ENCODE assay signal across 22 cellular contexts in the genomic region with DNA sequence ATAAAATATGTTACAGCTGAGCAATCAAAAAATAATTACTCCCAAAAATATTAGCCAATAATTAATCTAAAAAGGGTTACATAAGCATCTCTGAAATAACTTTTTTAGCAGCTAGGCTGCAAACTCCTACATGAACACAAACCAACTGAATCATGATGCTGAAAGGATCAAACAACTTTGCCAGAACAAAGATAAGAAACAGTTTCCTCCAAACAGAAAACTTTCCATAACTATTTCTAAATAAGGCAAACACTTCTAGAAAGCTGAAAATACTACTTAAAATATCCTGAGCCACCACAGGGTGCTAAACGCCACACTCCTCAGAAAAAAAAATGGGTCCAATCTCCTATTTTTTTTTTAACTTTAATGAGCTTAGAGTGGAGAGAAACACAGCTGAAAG.
"Had no signal": no experiment of that assay in that cellular context is flagged by ENCODE, and none has a peak within 500 bp of the region (broad histone marks: within the 10 kb centered on the region; RNA-seq: fewer than 3 reads in every experiment).

No MANE protein-coding gene starts in this region.

- H3K4me3 Mint-ChIP-seq: activated B cell treated with CpG ODN at 0.5 μM for 24 hours; activated CD8-positive, alpha-beta T cell treated with anti-CD3 and anti-CD28 coated beads for 36 hours; stimulated activated memory B cell treated with anti-CD40 and anti-IgM and Interleukin-4, amounts not matched to agents 10 μg/mL and 1 μg/mL and 100 μg/mL, for 72 hours had no signal

- H3K36me3 ChIP-seq: esophagus squamous epithelium, pancreas, sigmoid colon, tibial nerve had no signal

- ATAC-seq: activated CD8-positive, alpha-beta T cell treated with anti-CD3 and anti-CD28 coated beads for 36 hours; activated naive CD4-positive, alpha-beta T cell treated with anti-CD3 and anti-CD28 coated beads, Interleukin-2, amount 50 U/mL, for 72 hours; body of pancreas; foreskin keratinocyte; left ventricle myocardium superior; stimulated activated memory B cell treated with anti-CD40 and anti-IgM and Interleukin-4, amounts not matched to agents 10 μg/mL and 1 μg/mL and 100 μg/mL, for 72 hours had no signal

- H3K27ac Mint-ChIP-seq: activated B cell treated with CpG ODN at 0.5 μM for 24 hours; activated CD8-positive, alpha-beta T cell treated with anti-CD3 and anti-CD28 coated beads for 36 hours; activated naive CD4-positive, alpha-beta T cell treated with anti-CD3 and anti-CD28 coated beads, Interleukin-2, amount 50 U/mL, for 72 hours; stimulated activated memory B cell treated with anti-CD40 and anti-IgM and Interleukin-4, amounts not matched to agents 10 μg/mL and 1 μg/mL and 100 μg/mL, for 72 hours had no signal

- H3K27me3 ChIP-seq: body of pancreas, esophagus squamous epithelium, foreskin keratinocyte, pancreas, sigmoid colon, tibial nerve had no signal

- H3K9me3 Mint-ChIP-seq: activated B cell treated with CpG ODN at 0.5 μM for 24 hours; activated CD8-positive, alpha-beta T cell treated with anti-CD3 and anti-CD28 coated beads for 36 hours; activated naive CD4-positive, alpha-beta T cell treated with anti-CD3 and anti-CD28 coated beads, Interleukin-2, amount 50 U/mL, for 72 hours; stimulated activated memory B cell treated with anti-CD40 and anti-IgM and Interleukin-4, amounts not matched to agents 10 μg/mL and 1 μg/mL and 100 μg/mL, for 72 hours had no signal

- H3K9me3 ChIP-seq: body of pancreas, esophagus squamous epithelium, pancreas, sigmoid colon, tibial nerve had no signal

- H3K27ac ChIP-seq: body of pancreas, coronary artery, esophagus squamous epithelium, foreskin keratinocyte, pancreas, sigmoid colon, tibial nerve had no signal

- H3K4me1 Mint-ChIP-seq: activated B cell treated with CpG ODN at 0.5 μM for 24 hours; stimulated activated memory B cell treated with anti-CD40 and anti-IgM and Interleukin-4, amounts not matched to agents 10 μg/mL and 1 μg/mL and 100 μg/mL, for 72 hours had no signal

- DNase-seq: activated B cell treated with CpG ODN at 0.5 μM for 24 hours; activated CD4-positive, alpha-beta T cell treated with anti-CD3 and anti-CD28 coated beads for 48 hours; activated CD8-positive, alpha-beta T cell treated with anti-CD3 and anti-CD28 coated beads for 36 hours; activated effector memory CD4-positive, alpha-beta T cell treated with anti-CD3 and anti-CD28 coated beads, Interleukin-2, amount 50 U/mL, for 16 hours; activated T-cell treated with anti-CD3 and anti-CD28 coated beads, Interleukin-2, amount 50 U/mL, for 48 hours; amniotic stem cell; body of pancreas; caudate nucleus; esophagus squamous epithelium; foreskin keratinocyte; glutamatergic neuron; hypothalamus; left ventricle myocardium superior; pancreas; sigmoid colon; stimulated activated CD4-positive, alpha-beta T cell treated with anti-CD3 and anti-CD28 coated beads, Interleukin-12 subunit alpha, Interleukin-12 subunit beta, amount 100 ng/mL, for 4 hours; SW 1271 had no signal

- FAIRE-seq: endothelial cell of umbilical vein had no signal

- H3K4me3 ChIP-seq: body of pancreas, coronary artery, esophagus squamous epithelium, pancreas, sigmoid colon, tibial nerve had no signal

- H3K27me3 Mint-ChIP-seq: activated B cell treated with CpG ODN at 0.5 μM for 24 hours; activated CD8-positive, alpha-beta T cell treated with anti-CD3 and anti-CD28 coated beads for 36 hours had no signal

- H3K36me3 Mint-ChIP-seq: activated naive CD4-positive, alpha-beta T cell treated with anti-CD3 and anti-CD28 coated beads, Interleukin-2, amount 50 U/mL, for 72 hours had no signal

- H3K4me1 ChIP-seq: esophagus squamous epithelium, foreskin keratinocyte had no signal
